ENCODE assay signal across 9 cellular contexts in genomic region chr7:5635461-5636445, GRCh38. TPM values are rescaled to one million over a fixed set of nuclear protein-coding genes. Genes with fewer than 3 reads are reported as not detected.
A peak's percentile ranks its signal among the peaks of the same experiment; 100 is the strongest.
DNase-seq lines count a peak whose midpoint lies in the region; ATAC-seq lines count a peak whose summit lies in the region.
"Had no signal": no experiment of that assay in that cellular context is flagged by ENCODE, and none has a peak within 500 bp of the region (broad histone marks: within the 10 kb centered on the region; RNA-seq: fewer than 3 reads in every experiment).

No MANE protein-coding gene starts in this region.

- no peak overlapping the region for H2BK120ac ChIP-seq in neuronal stem cell (ENCODE audit: low read depth, low read length)

- peak; percentile 59 for DNase-seq in NCI-H774 (lab: John Stamatoyannopoulos, UW)
- peak; percentile 37 for DNase-seq in fibroblast of gingiva (ENCODE audit: low read depth)
- no peak for DNase-seq in neuronal stem cell (ENCODE audit: low spot score)
- DNase-seq in NCI-H226, result no peak
- DNase-seq: activated CD8-positive, alpha-beta T cell treated with anti-CD3 and anti-CD28 coated beads for 36 hours had no signal

- no CpG with 5 or more reads among the region's 12 CpGs for WGBS in neuronal stem cell (ENCODE audit: extremely low coverage in 2 of 2, insufficient read length in 2 of 2, insufficient replicate concordance in 1 of 2), 2 donors

- H4K91ac ChIP-seq in neuronal stem cell (ENCODE audit: low read depth, low read length, poor library complexity), result no peak overlapping the region

- H2AFZ ChIP-seq in neuronal stem cell (ENCODE audit: low read length), result no peak overlapping the region

- peaks cover 7% of the 10 kb centered on the region; the same call in 1 of the 2 replicates for H4K20me1 ChIP-seq in BLaER1

- H3K4me3 ChIP-seq in BLaER1, result no peak overlapping the region
- no peak overlapping the region for H3K4me3 ChIP-seq in neuronal stem cell (ENCODE audit: low read length in 2 of 2)

- H2BK15ac ChIP-seq in neuronal stem cell (ENCODE audit: low read length), result no peak overlapping the region

- peak overlapping the region; percentile 3 for H3K18ac ChIP-seq in neuronal stem cell (ENCODE audit: low read length)

- ATAC-seq in GM19395 (IDR thresholded peaks at IDR 0.05; ENCODE audit: unreplicated experiment) (no peak), HG03095 (IDR thresholded peaks at IDR 0.05; ENCODE audit: unreplicated experiment) (no peak)
- ATAC-seq in activated CD4-positive, CD25-positive, alpha-beta regulatory T cell treated with anti-CD3 and anti-CD28 coated beads, Interleukin-2, amount 50 U/mL, for 24 hours, result no peak
- ATAC-seq: activated CD8-positive, alpha-beta T cell treated with anti-CD3 and anti-CD28 coated beads for 36 hours had no signal

- no peaks in the 10 kb centered on the region for H3K79me1 ChIP-seq in neuronal stem cell (ENCODE audit: low read depth, low read length)

- no peak overlapping the region for H3K23ac ChIP-seq in neuronal stem cell (ENCODE audit: low read depth, low read length, poor library complexity)

- H3K4me2 ChIP-seq in BLaER1, result peak overlapping the region; percentile 98
- H3K4me2 ChIP-seq in neuronal stem cell (ENCODE audit: insufficient read depth, low read length, poor library complexity, severe bottlenecking), result no peak overlapping the region

- H2BK12ac ChIP-seq in neuronal stem cell (ENCODE audit: low read length), result no peak overlapping the region

- no peak overlapping the region for H4K8ac ChIP-seq in neuronal stem cell (ENCODE audit: low read depth, low read length)

- H3K27ac ChIP-seq in BLaER1 (peak overlapping the region; percentile 76; the same call in 1 of the 2 replicates), neuronal stem cell (replicated peaks; ENCODE audit: low read length) (peak overlapping the region; percentile 59)

- H3K9ac ChIP-seq in BLaER1, result peak overlapping the region; percentile 59; the same call in 1 of the 2 replicates
- H3K9ac ChIP-seq in neuronal stem cell (ENCODE audit: low read depth, low read length, poor library complexity), result no peak overlapping the region

- H2AK5ac ChIP-seq in neuronal stem cell (ENCODE audit: low read depth, low read length), result no peak overlapping the region

- H3K9me3 ChIP-seq in BLaER1, result no peaks in the 10 kb centered on the region
- no peaks in the 10 kb centered on the region for H3K9me3 ChIP-seq in neuronal stem cell (replicated peaks in 1 of 2; ENCODE audit: control insufficient read depth in 2 of 2, insufficient read depth in 1 of 2, low read depth in 1 of 2, low read length in 2 of 2)

- H3K4ac ChIP-seq in neuronal stem cell (ENCODE audit: low read length), result no peak overlapping the region

- no peak overlapping the region for H2BK5ac ChIP-seq in neuronal stem cell (ENCODE audit: low read length)

- H3K27me3 ChIP-seq in BLaER1 (no peaks in the 10 kb centered on the region), neuronal stem cell (ENCODE audit: control insufficient read depth in 3 of 3, insufficient read depth in 3 of 3, low read depth in 1 of 3, low read length in 3 of 3) (no peaks in the 10 kb centered on the region)

- H3K14ac ChIP-seq in neuronal stem cell (ENCODE audit: low read length), result no peak overlapping the region

- peaks cover 68% of the 10 kb centered on the region for H3K4me1 ChIP-seq in BLaER1
- H3K4me1 ChIP-seq in neuronal stem cell (ENCODE audit: control insufficient read depth in 2 of 2, insufficient read depth in 1 of 2, low read depth in 1 of 2, low read length in 2 of 2), result peaks cover 42 to 47% of the 10 kb centered on the region in 2 donors

- H3K36me3 ChIP-seq in BLaER1 (peaks cover 50% of the 10 kb centered on the region), neuronal stem cell (replicated peaks in 1 of 2; ENCODE audit: control insufficient read depth in 2 of 2, insufficient read depth in 2 of 2, low read length in 2 of 2) (peaks cover 2 to 54% of the 10 kb centered on the region in 2 donors)

RNA-seq across cellular contexts. Expression of gene FSCN1, which starts 43.1 kb away (rescaled TPM):
- 203 TPM for polyA plus RNA-seq in neuronal stem cell (2013, experiment 1 of 2)
- 202 TPM for polyA plus RNA-seq in neuronal stem cell (2013, experiment 2 of 2)

Comparison
In these comparisons a context has a peak if more than half of its experiments do, and no peak if none do; other contexts are left out.
1. DNase-seq: peak in NCI-H774 (single experiment) and fibroblast of gingiva (single experiment); none in neuronal stem cell (single experiment) and NCI-H226 (single experiment).